In the genomic region with DNA sequence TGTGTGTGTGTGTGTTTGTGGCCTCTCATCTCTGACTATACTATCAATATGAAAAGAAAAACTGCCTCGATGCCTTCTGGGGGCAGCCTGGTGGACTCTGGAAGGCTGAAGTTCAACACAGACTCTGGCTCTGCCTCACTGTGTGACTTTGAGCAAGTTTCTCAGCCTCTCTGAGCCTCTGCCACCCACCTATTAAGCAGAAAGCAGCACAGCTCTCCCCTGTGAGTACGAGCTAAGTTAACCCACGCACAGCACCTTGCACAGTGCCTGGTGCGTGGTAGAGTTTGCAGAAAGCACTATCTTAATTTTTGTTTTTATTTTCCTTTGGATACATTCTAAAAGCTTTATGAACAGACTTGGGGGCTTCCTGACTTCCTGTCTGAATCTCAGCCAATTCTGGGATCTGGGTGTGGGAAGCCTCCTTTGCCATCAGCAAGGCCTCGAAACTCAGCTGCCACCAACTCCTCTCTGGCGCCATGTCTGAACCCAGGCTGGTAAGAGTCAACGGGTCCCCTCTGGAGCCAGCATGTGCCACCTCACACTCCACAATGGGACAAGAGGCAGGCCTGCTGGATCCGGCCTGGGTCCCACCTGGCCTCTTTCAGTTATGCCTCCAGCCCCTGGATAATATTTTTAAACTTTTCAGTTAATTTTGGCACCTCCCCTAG, we compare ENCODE assay signal across 22 cellular contexts. TPM values are rescaled to one million over a fixed set of nuclear protein-coding genes. Genes with fewer than 3 reads are reported as not detected.
"Had no signal": no experiment of that assay in that cellular context is flagged by ENCODE, and none has a peak within 500 bp of the region (broad histone marks: within the 10 kb centered on the region; RNA-seq: fewer than 3 reads in every experiment).

No MANE protein-coding gene starts in this region.

- H3K4me2 ChIP-seq: PC-9 had no signal

- DNase-seq: activated CD4-positive, CD25-positive, alpha-beta regulatory T cell; activated CD8-positive, alpha-beta memory T cell treated with anti-CD3 and anti-CD28 coated beads, Interleukin-2, amount 50 U/mL, for 4 hours; activated CD8-positive, alpha-beta T cell treated with anti-CD3 and anti-CD28 coated beads for 36 hours; activated gamma-delta T cell treated with Interleukin-2 at 50 U/mL for 16 hours; activated naive CD4-positive, alpha-beta T cell treated with anti-CD3 and anti-CD28 coated beads, Interleukin-2, amount 10 ng/mL, durations not matched to agents 7 days and 5 days; activated naive CD8-positive, alpha-beta T cell treated with anti-CD3 and anti-CD28 coated beads for 36 hours; activated T-cell treated with anti-CD3 and anti-CD28 coated beads, Interleukin-2, amount 50 U/mL, for 72 hours; IMR-90; KBM-7; MV-4-11; NCI-H1092 treated with DMSO at 0.1 percent for 48 hours; NCI-H1417 treated with DMSO at 0.1 percent for 48 hours; NCI-H1694 treated with DMSO at 0.1 percent for 48 hours; NCI-H2029 treated with DMSO at 0.1 percent for 48 hours; NCI-H510A treated with DMSO at 0.1 percent for 48 hours; NCI-H69; PC-9; T-cell had no signal

- H3K27ac ChIP-seq: PC-9, SK-N-MC, VCaP had no signal

- H3K36me3 Mint-ChIP-seq: activated naive CD8-positive, alpha-beta T cell treated with anti-CD3 and anti-CD28 coated beads for 36 hours had no signal

- H3K4me1 Mint-ChIP-seq: activated naive CD4-positive, alpha-beta T cell treated with anti-CD3 and anti-CD28 coated beads, Interleukin-2, amount 10 ng/mL, durations not matched to agents 7 days and 5 days; activated naive CD8-positive, alpha-beta T cell treated with anti-CD3 and anti-CD28 coated beads for 36 hours had no signal

- H3K4me3 ChIP-seq: PC-9, SK-N-MC had no signal

- H2AFZ ChIP-seq: PC-9 had no signal

- H3K27me3 Mint-ChIP-seq: activated CD8-positive, alpha-beta T cell treated with anti-CD3 and anti-CD28 coated beads for 36 hours; T-cell had no signal

- ATAC-seq: activated CD8-positive, alpha-beta T cell treated with anti-CD3 and anti-CD28 coated beads for 36 hours; activated T-cell treated with anti-CD3 and anti-CD28 coated beads, Interleukin-2, amount 50 U/mL, for 72 hours; T-cell had no signal

- H3K4me3 Mint-ChIP-seq: activated CD8-positive, alpha-beta T cell treated with anti-CD3 and anti-CD28 coated beads for 36 hours; activated naive CD4-positive, alpha-beta T cell treated with anti-CD3 and anti-CD28 coated beads, Interleukin-2, amount 10 ng/mL, durations not matched to agents 7 days and 5 days; activated naive CD8-positive, alpha-beta T cell treated with anti-CD3 and anti-CD28 coated beads for 36 hours; activated T-cell treated with anti-CD3 and anti-CD28 coated beads, Interleukin-2, amount 50 U/mL, for 72 hours; T-cell had no signal

- H3K27ac Mint-ChIP-seq: activated CD8-positive, alpha-beta T cell treated with anti-CD3 and anti-CD28 coated beads for 36 hours; activated naive CD4-positive, alpha-beta T cell treated with anti-CD3 and anti-CD28 coated beads, Interleukin-2, amount 10 ng/mL, durations not matched to agents 7 days and 5 days; activated naive CD8-positive, alpha-beta T cell treated with anti-CD3 and anti-CD28 coated beads for 36 hours; activated T-cell treated with anti-CD3 and anti-CD28 coated beads, Interleukin-2, amount 50 U/mL, for 72 hours; activated T-helper 2 cell treated with anti-CD3 and anti-CD28 coated beads, Interferon-gamma antibody, Interleukin-2, Interleukin-4, amounts not matched to agents 10 μg/mL and 5 μg/mL and 100 μg/mL, durations not matched to agents 14 hours and 24 hours and 36 hours; T-cell had no signal

RNA-seq across cellular contexts. Expression of gene JAKMIP1, which starts 57.3 kb away (rescaled TPM):
- total RNA-seq: IMR-90, MCF 10A, PC-9 had no signal
- polyA plus RNA-seq: IMR-90 had no signal
